9 cellular contexts compared by ENCODE assay signal in genomic region chr4:128068927-128069326, GRCh38. TPM values are rescaled to one million over a fixed set of nuclear protein-coding genes. Genes with fewer than 3 reads are reported as not detected.
DNase-seq lines count a peak whose midpoint lies in the region; ATAC-seq, FAIRE-seq and TF ChIP-seq lines count a peak whose summit lies in the region.
"Had no signal": no experiment of that assay in that cellular context is flagged by ENCODE, and none has a peak within 500 bp of the region (broad histone marks: within the 10 kb centered on the region; RNA-seq: fewer than 3 reads in every experiment).

No MANE protein-coding gene starts in this region.

- H3K36me3 Mint-ChIP-seq in activated CD4-positive, alpha-beta memory T cell treated with anti-CD3 and anti-CD28 coated beads for 36 hours: no peaks in the 10 kb centered on the region
- no peaks in the 10 kb centered on the region for H3K36me3 Mint-ChIP-seq in activated CD4-positive, alpha-beta memory T cell treated with anti-CD3 and anti-CD28 coated beads, Interleukin-2, amount 10 ng/mL, durations not matched to agents 7 days and 5 days (ENCODE audit: low read depth)

- no peak overlapping the region for H3K4me3 Mint-ChIP-seq in activated CD4-positive, alpha-beta memory T cell treated with anti-CD3 and anti-CD28 coated beads for 36 hours
- no peak overlapping the region for H3K4me3 Mint-ChIP-seq in activated CD4-positive, alpha-beta memory T cell treated with anti-CD3 and anti-CD28 coated beads, Interleukin-2, amount 10 ng/mL, durations not matched to agents 7 days and 5 days

- H3K4me1 ChIP-seq in small intestine (ENCODE audit: control insufficient read depth in 2 of 2, insufficient read depth in 1 of 2, low read depth in 1 of 2, low read length in 1 of 2): no peaks in the 10 kb centered on the region

- no peak overlapping the region for H3K27ac ChIP-seq in small intestine (ENCODE audit: low read depth in 1 of 2, low read length in 1 of 2)

- no peaks in the 10 kb centered on the region for H3K9me3 ChIP-seq in small intestine (ENCODE audit: control insufficient read depth, low read depth)

- H3K27me3 Mint-ChIP-seq in activated CD4-positive, alpha-beta memory T cell treated with anti-CD3 and anti-CD28 coated beads for 36 hours: no peaks in the 10 kb centered on the region
- H3K27me3 Mint-ChIP-seq in activated CD4-positive, alpha-beta memory T cell treated with anti-CD3 and anti-CD28 coated beads, Interleukin-2, amount 10 ng/mL, durations not matched to agents 7 days and 5 days: no peaks in the 10 kb centered on the region

- ATAC-seq in HG03045 (IDR thresholded peaks at IDR 0.05; ENCODE audit: unreplicated experiment) (no peak), HG03439 (IDR thresholded peaks at IDR 0.05; ENCODE audit: unreplicated experiment) (no peak)

- H3K27ac Mint-ChIP-seq in activated CD4-positive, alpha-beta memory T cell treated with anti-CD3 and anti-CD28 coated beads for 36 hours: no peak overlapping the region
- H3K27ac Mint-ChIP-seq in activated CD4-positive, alpha-beta memory T cell treated with anti-CD3 and anti-CD28 coated beads, Interleukin-2, amount 10 ng/mL, durations not matched to agents 7 days and 5 days: no peak overlapping the region

- H3K27me3 ChIP-seq in bronchial epithelial cell (ENCODE audit: control insufficient read depth, insufficient read depth, low read length) (no peaks in the 10 kb centered on the region), small intestine (ENCODE audit: control insufficient read depth in 2 of 2, insufficient read depth in 2 of 2, low read length in 2 of 2) (no peaks in the 10 kb centered on the region)

- FAIRE-seq in HTR-8/SVneo (lab: Jason Lieb, UNC) (no peak), bronchial epithelial cell (lab: Jason Lieb, UNC) (no peak), small intestine (lab: Jason Lieb, UNC) (no peak)

- H3K4me3 ChIP-seq in bronchial epithelial cell (ENCODE audit: low read depth, low read length) (no peak overlapping the region), small intestine (ENCODE audit: low read depth in 1 of 2, low read length in 2 of 2) (no peak overlapping the region)

- H3K9me3 Mint-ChIP-seq in activated CD4-positive, alpha-beta memory T cell treated with anti-CD3 and anti-CD28 coated beads for 36 hours: no peaks in the 10 kb centered on the region
- no peaks in the 10 kb centered on the region for H3K9me3 Mint-ChIP-seq in activated CD4-positive, alpha-beta memory T cell treated with anti-CD3 and anti-CD28 coated beads, Interleukin-2, amount 10 ng/mL, durations not matched to agents 7 days and 5 days

- peaks cover 5% of the 10 kb centered on the region for H3K4me1 Mint-ChIP-seq in activated CD4-positive, alpha-beta memory T cell treated with anti-CD3 and anti-CD28 coated beads for 36 hours (ENCODE audit: low read depth)
- H3K4me1 Mint-ChIP-seq in activated CD4-positive, alpha-beta memory T cell treated with anti-CD3 and anti-CD28 coated beads, Interleukin-2, amount 10 ng/mL, durations not matched to agents 7 days and 5 days: peaks cover 1% of the 10 kb centered on the region

- 75 to 91% (median 83%) methylated on average over 4 of the region's 4 CpGs for WGBS in small intestine, 3 donors

- POLR2A ChIA-PET in activated CD4-positive, alpha-beta memory T cell treated with anti-CD3 and anti-CD28 coated beads for 36 hours (lab: Charles Lee): no interaction called here
- POLR2A ChIA-PET in activated CD4-positive, alpha-beta memory T cell treated with anti-CD3 and anti-CD28 coated beads, Interleukin-2, amount 10 ng/mL, durations not matched to agents 7 days and 5 days (lab: Charles Lee): interaction anchor here (1.8 kb wide), 1 partner anchor 8 kb away, joined by 9 read pairs; the partner anchor contains the start of gene LARP1B

- DNase-seq in activated CD4-positive, alpha-beta memory T cell treated with anti-CD3 and anti-CD28 coated beads for 36 hours: peak; percentile 23
- DNase-seq in activated CD4-positive, alpha-beta memory T cell treated with anti-CD3 and anti-CD28 coated beads, Interleukin-2, amount 10 ng/mL, durations not matched to agents 7 days and 5 days: no peak
- DNase-seq in HTR-8/SVneo (ENCODE audit: insufficient read length, low spot score) (peak; percentile 25), bronchial epithelial cell (ENCODE audit: low read depth) (peak; percentile 30), small intestine (peak; percentile 25), NCI-H1417 (lab: John Stamatoyannopoulos, UW) (no peak)
- DNase-seq: NCI-H2171 treated with DMSO at 0.1 percent for 48 hours had no signal

- CTCF ChIA-PET in activated CD4-positive, alpha-beta memory T cell treated with anti-CD3 and anti-CD28 coated beads for 36 hours (lab: Charles Lee): interaction anchor here (0.7 kb wide), 1 partner anchor 91 kb away, joined by 4 read pairs; no protein-coding TSS in a partner anchor
- CTCF ChIA-PET in activated CD4-positive, alpha-beta memory T cell treated with anti-CD3 and anti-CD28 coated beads, Interleukin-2, amount 10 ng/mL, durations not matched to agents 7 days and 5 days (lab: Charles Lee): interaction anchor here (1.0 to 1.3 kb wide), 3 partner anchors 9 to 136 kb away, joined by 3 to 4 read pairs (median 4); no protein-coding TSS in a partner anchor

- intact Hi-C loops in activated CD4-positive, alpha-beta memory T cell treated with anti-CD3 and anti-CD28 coated beads for 36 hours (cut with micrococcal nuclease): no loop called here

- TF ChIP-seq CTCF in bronchial epithelial cell (IDR thresholded peaks at IDR 0.05; ENCODE audit: insufficient read depth, low read length, severe bottlenecking): peak; percentile 29

- H3K36me3 ChIP-seq in bronchial epithelial cell (ENCODE audit: control insufficient read depth, insufficient read depth, low read length) (no peaks in the 10 kb centered on the region), small intestine (ENCODE audit: control insufficient read depth in 2 of 2, insufficient read depth in 2 of 2, low read length in 2 of 2) (no peaks in the 10 kb centered on the region)

RNA-seq across cellular contexts. Expression of gene LARP1B, which starts 7.8 kb away (rescaled TPM):
- 10 to 100 TPM; 23.5 to 25.5 TPM for total RNA-seq in activated CD4-positive, alpha-beta memory T cell treated with anti-CD3 and anti-CD28 coated beads for 36 hours
- total RNA-seq in activated CD4-positive, alpha-beta memory T cell treated with anti-CD3 and anti-CD28 coated beads, Interleukin-2, amount 10 ng/mL, durations not matched to agents 7 days and 5 days: 10 to 100 TPM; 13.8 to 14.0 TPM
- 52.6 and 57.9 TPM in 2 replicates for total RNA-seq in bronchial epithelial cell
- 10 to 100 TPM; 18.4 to 20.1 (median 18.8) TPM for polyA plus RNA-seq in small intestine

Comparison
In these comparisons a context has a peak if more than half of its experiments do, and no peak if none do; other contexts are left out.
1. DNase-seq: peak in activated CD4-positive, alpha-beta memory T cell treated with anti-CD3 and anti-CD28 coated beads for 36 hours (single experiment), HTR-8/SVneo (single experiment), bronchial epithelial cell (single experiment) and small intestine (single experiment); none in activated CD4-positive, alpha-beta memory T cell treated with anti-CD3 and anti-CD28 coated beads, Interleukin-2, amount 10 ng/mL, durations not matched to agents 7 days and 5 days (single experiment) and NCI-H1417 (0 of 3).